In genomic region chr9:35828716-35829083, GRCh38 we compare ENCODE assay signal across 8 cellular contexts. TPM values are rescaled to one million over a fixed set of nuclear protein-coding genes. Genes with fewer than 3 reads are reported as not detected.
DNase-seq lines count a peak whose midpoint lies in the region; ATAC-seq, FAIRE-seq and TF ChIP-seq lines count a peak whose summit lies in the region.

A gene with protein sequence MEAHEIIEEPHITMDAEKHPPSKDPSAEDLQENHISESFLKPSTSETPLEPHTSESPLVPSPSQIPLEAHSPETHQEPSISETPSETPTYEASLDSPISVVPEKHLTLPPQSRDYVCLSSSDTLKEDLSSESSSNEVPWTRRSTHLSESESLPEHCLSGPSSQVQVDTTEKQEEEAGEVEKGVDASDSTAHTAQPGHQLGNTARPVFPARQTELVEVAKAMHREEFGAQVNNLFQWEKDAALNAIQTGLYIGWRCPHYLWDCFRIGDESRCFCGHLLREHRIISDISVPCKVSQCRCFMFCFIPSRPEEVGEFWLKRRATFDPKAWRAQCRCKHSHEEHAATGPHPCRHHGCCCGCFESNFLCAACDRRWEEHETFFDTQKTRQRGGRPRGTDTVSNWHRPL (minus strand): TSS chr9:35828732. CDS start chr9:35826161, 2,571 bp downstream.

- H3K9ac ChIP-seq in kidney (ENCODE audit: low read length in 2 of 2) = peak within 1 kb of the TSS; percentile 52 to 97

- peak within 1 kb of the TSS; percentile 71 to 90 for H3K4me3 ChIP-seq in kidney (ENCODE audit: low read length in 2 of 2)

- H3K36me3 Mint-ChIP-seq in IgD-negative memory B cell = no peaks in the 10 kb centered on the region
- H3K36me3 Mint-ChIP-seq in activated naive CD8-positive, alpha-beta T cell treated with anti-CD3 and anti-CD28 coated beads, Interleukin-2, amount 50 U/mL, for 24 hours (ENCODE audit: low read depth) = no peaks in the 10 kb centered on the region
- H3K36me3 Mint-ChIP-seq in stimulated activated effector memory CD8-positive, alpha-beta T cell treated with anti-CD3 and anti-CD28 coated beads, Interleukin-12 subunit alpha, Interleukin-12 subunit beta, amount 100 ng/mL, for 72 hours = no peaks in the 10 kb centered on the region

- no peak for FAIRE-seq in kidney (lab: Jason Lieb, UNC)

- peak; percentile 34 for DNase-seq in activated naive CD8-positive, alpha-beta T cell treated with anti-CD3 and anti-CD28 coated beads, Interleukin-2, amount 50 U/mL, for 24 hours
- DNase-seq in kidney (peak; percentile 85), NCI-H128 (lab: John Stamatoyannopoulos, UW; ENCODE audit: unreplicated experiment) (no peak), NOMO-1 treated with DMSO at 0.1 percent for 48 hours (lab: John Stamatoyannopoulos, UW; ENCODE audit: unreplicated experiment) (no peak), globus pallidus (ENCODE audit: low spot score) (no peak)
- no peak for DNase-seq in stimulated activated effector memory CD8-positive, alpha-beta T cell treated with anti-CD3 and anti-CD28 coated beads, Interleukin-12 subunit alpha, Interleukin-12 subunit beta, amount 100 ng/mL, for 72 hours (ENCODE audit: low spot score in 2 of 2)

- intact Hi-C loops in kidney (cut with DNase I) = no loop called here

- H3K9me3 Mint-ChIP-seq in IgD-negative memory B cell = no peaks in the 10 kb centered on the region
- no peaks in the 10 kb centered on the region for H3K9me3 Mint-ChIP-seq in activated naive CD8-positive, alpha-beta T cell treated with anti-CD3 and anti-CD28 coated beads, Interleukin-2, amount 50 U/mL, for 24 hours
- no peaks in the 10 kb centered on the region for H3K9me3 Mint-ChIP-seq in stimulated activated effector memory CD8-positive, alpha-beta T cell treated with anti-CD3 and anti-CD28 coated beads, Interleukin-12 subunit alpha, Interleukin-12 subunit beta, amount 100 ng/mL, for 72 hours

- peaks cover 11 to 26% of the 10 kb centered on the region in 2 donors for H3K4me1 ChIP-seq in kidney (ENCODE audit: control insufficient read depth in 1 of 2, insufficient read depth in 1 of 2, low read depth in 1 of 2, low read length in 2 of 2)

- H3K27me3 Mint-ChIP-seq in IgD-negative memory B cell = no peaks in the 10 kb centered on the region
- H3K27me3 Mint-ChIP-seq in activated naive CD8-positive, alpha-beta T cell treated with anti-CD3 and anti-CD28 coated beads, Interleukin-2, amount 50 U/mL, for 24 hours = peaks cover 2% of the 10 kb centered on the region

- no peak for TF ChIP-seq CTCF in kidney (IDR thresholded peaks at IDR 0.05; ENCODE audit: borderline replicate concordance, extremely low read depth, insufficient read depth)

- peak within 1 kb of the TSS; percentile 36 to 97 (median 94) for H3K27ac Mint-ChIP-seq in IgD-negative memory B cell
- H3K27ac Mint-ChIP-seq in activated naive CD8-positive, alpha-beta T cell treated with anti-CD3 and anti-CD28 coated beads, Interleukin-2, amount 50 U/mL, for 24 hours = peak within 1 kb of the TSS; percentile 68
- peak within 1 kb of the TSS; percentile 97 for H3K27ac Mint-ChIP-seq in stimulated activated effector memory CD8-positive, alpha-beta T cell treated with anti-CD3 and anti-CD28 coated beads, Interleukin-12 subunit alpha, Interleukin-12 subunit beta, amount 100 ng/mL, for 72 hours

- peaks cover 20 to 28% (median 20%) of the 10 kb centered on the region in 3 donors for H3K4me1 Mint-ChIP-seq in IgD-negative memory B cell
- H3K4me1 Mint-ChIP-seq in activated naive CD8-positive, alpha-beta T cell treated with anti-CD3 and anti-CD28 coated beads, Interleukin-2, amount 50 U/mL, for 24 hours = peaks cover 21% of the 10 kb centered on the region
- peaks cover 46% of the 10 kb centered on the region for H3K4me1 Mint-ChIP-seq in stimulated activated effector memory CD8-positive, alpha-beta T cell treated with anti-CD3 and anti-CD28 coated beads, Interleukin-12 subunit alpha, Interleukin-12 subunit beta, amount 100 ng/mL, for 72 hours

- peak; percentile 3 for ATAC-seq in GM18498 (IDR thresholded peaks at IDR 0.05; ENCODE audit: unreplicated experiment)
- ATAC-seq in activated naive CD8-positive, alpha-beta T cell treated with anti-CD3 and anti-CD28 coated beads, Interleukin-2, amount 50 U/mL, for 24 hours = peak; percentile 3
- no peak for ATAC-seq in stimulated activated effector memory CD8-positive, alpha-beta T cell treated with anti-CD3 and anti-CD28 coated beads, Interleukin-12 subunit alpha, Interleukin-12 subunit beta, amount 100 ng/mL, for 72 hours

- H3K4me3 Mint-ChIP-seq in IgD-negative memory B cell = peak within 1 kb of the TSS; percentile 91 to 100 (median 94)
- H3K4me3 Mint-ChIP-seq in activated naive CD8-positive, alpha-beta T cell treated with anti-CD3 and anti-CD28 coated beads, Interleukin-2, amount 50 U/mL, for 24 hours = peak within 1 kb of the TSS; percentile 88
- peak within 1 kb of the TSS; percentile 97 for H3K4me3 Mint-ChIP-seq in stimulated activated effector memory CD8-positive, alpha-beta T cell treated with anti-CD3 and anti-CD28 coated beads, Interleukin-12 subunit alpha, Interleukin-12 subunit beta, amount 100 ng/mL, for 72 hours

- peak within 1 kb of the TSS; percentile 88 to 93 for H3K27ac ChIP-seq in kidney (ENCODE audit: low read depth in 2 of 2, low read length in 2 of 2)

- H3K36me3 ChIP-seq in kidney (ENCODE audit: control insufficient read depth in 1 of 2, insufficient read depth in 2 of 2, low read length in 2 of 2) = no peaks in the 10 kb centered on the region

- H3K9me3 ChIP-seq in kidney (ENCODE audit: control insufficient read depth in 1 of 2, low read length in 2 of 2) = no peaks in the 10 kb centered on the region

RNA-seq across cellular contexts. Expression of the gene that starts here (rescaled TPM):
- polyA plus RNA-seq in IgD-negative memory B cell (not detected), kidney (ENCODE audit: insufficient read depth, low read depth, low replicate concordance) (not detected)
- total RNA-seq in kidney = not detected

Comparison
In these comparisons a context has a peak if more than half of its experiments do, and no peak if none do; other contexts are left out.
1. Peak in DNase-seq, H3K4me3 ChIP-seq, H3K27ac ChIP-seq and H3K9ac ChIP-seq in kidney; RNA of the gene not detected or under 1 TPM.